In genomic region chr4:147732516-147733193, GRCh38 we compare ENCODE assay signal across 8 cellular contexts. TPM values are rescaled to one million over a fixed set of nuclear protein-coding genes. Genes with fewer than 3 reads are reported as not detected.
A peak's percentile ranks its signal among the peaks of the same experiment; 100 is the strongest.
DNase-seq lines count a peak whose midpoint lies in the region; ATAC-seq and TF ChIP-seq lines count a peak whose summit lies in the region.

No MANE protein-coding gene starts in this region.

- CTCF ChIA-PET in CD8-positive, alpha-beta memory T cell (lab: Charles Lee): interaction anchor here (0.9 to 3.4 kb wide), 12 partner anchors 8 to 133 kb away, joined by 3 to 34 read pairs (median 4); partner anchors contain the start of gene PRMT9
- CTCF ChIA-PET in activated CD4-positive, alpha-beta memory T cell treated with anti-CD3 and anti-CD28 coated beads for 36 hours (lab: Charles Lee): interaction anchor here (0.6 to 3.9 kb wide), 9 partner anchors 11 to 133 kb away, joined by 3 to 70 read pairs (median 4); partner anchors contain the start of gene TMEM184C

- ATAC-seq in GM19452 (IDR thresholded peaks at IDR 0.05; ENCODE audit: unreplicated experiment) (peak; percentile 21), HG03521 (IDR thresholded peaks at IDR 0.05; ENCODE audit: unreplicated experiment) (peak; percentile 28)

- H3K27me3 ChIP-seq in CD8-positive, alpha-beta memory T cell (ENCODE audit: insufficient read depth, low read length, poor library complexity, severe bottlenecking): no peaks in the 10 kb centered on the region
- H3K27me3 ChIP-seq in neutrophil: peaks cover 42% of the 10 kb centered on the region

- H3K9me3 ChIP-seq in CD8-positive, alpha-beta memory T cell (ENCODE audit: low read length): no peaks in the 10 kb centered on the region
- H3K9me3 ChIP-seq in neutrophil: no peaks in the 10 kb centered on the region

- peaks cover 40 to 50% (median 48%) of the 10 kb centered on the region in 3 donors for H3K4me1 Mint-ChIP-seq in CD8-positive, alpha-beta memory T cell
- peaks cover 42% of the 10 kb centered on the region for H3K4me1 Mint-ChIP-seq in activated CD4-positive, alpha-beta memory T cell treated with anti-CD3 and anti-CD28 coated beads for 36 hours (ENCODE audit: low read depth)

- H3K27me3 Mint-ChIP-seq in CD8-positive, alpha-beta memory T cell: no peaks in the 10 kb centered on the region
- no peaks in the 10 kb centered on the region for H3K27me3 Mint-ChIP-seq in activated CD4-positive, alpha-beta memory T cell treated with anti-CD3 and anti-CD28 coated beads for 36 hours

- POLR2A ChIA-PET in CD8-positive, alpha-beta memory T cell (lab: Charles Lee): interaction anchor here (0.6 to 2.0 kb wide), 7 partner anchors 9 to 711 kb away, joined by 3 to 16 read pairs (median 6); partner anchors contain the start of genes PRMT9 and TMEM184C
- POLR2A ChIA-PET in activated CD4-positive, alpha-beta memory T cell treated with anti-CD3 and anti-CD28 coated beads for 36 hours (lab: Charles Lee): interaction anchor here (1.0 to 2.4 kb wide), 5 partner anchors 11 to 115 kb away, joined by 4 to 10 read pairs (median 7); partner anchors contain the start of genes PRMT9 and TMEM184C

- no peaks in the 10 kb centered on the region for H3K36me3 ChIP-seq in CD8-positive, alpha-beta memory T cell (ENCODE audit: insufficient read depth, low read length)
- H3K36me3 ChIP-seq in neutrophil: no peaks in the 10 kb centered on the region

- H3K4me3 Mint-ChIP-seq in CD8-positive, alpha-beta memory T cell: peak overlapping the region; percentile 84 to 98 (median 93)
- H3K4me3 Mint-ChIP-seq in activated CD4-positive, alpha-beta memory T cell treated with anti-CD3 and anti-CD28 coated beads for 36 hours: peak overlapping the region; percentile 81

- peak overlapping the region; percentile 47 for H3K27ac ChIP-seq in CD8-positive, alpha-beta memory T cell (ENCODE audit: low read depth, low read length)
- no peak overlapping the region for H3K27ac ChIP-seq in neutrophil

- H3K27ac Mint-ChIP-seq in CD8-positive, alpha-beta memory T cell: peak overlapping the region; percentile 47 to 96 (median 92)
- H3K27ac Mint-ChIP-seq in activated CD4-positive, alpha-beta memory T cell treated with anti-CD3 and anti-CD28 coated beads for 36 hours: peak overlapping the region; percentile 63

- no peaks in the 10 kb centered on the region for H3K9me3 Mint-ChIP-seq in CD8-positive, alpha-beta memory T cell
- no peaks in the 10 kb centered on the region for H3K9me3 Mint-ChIP-seq in activated CD4-positive, alpha-beta memory T cell treated with anti-CD3 and anti-CD28 coated beads for 36 hours

- H3K4me3 ChIP-seq in CD8-positive, alpha-beta memory T cell (ENCODE audit: low read length): peak overlapping the region; percentile 70
- H3K4me3 ChIP-seq in foreskin fibroblast (ENCODE audit: low read depth in 1 of 2, low read length in 2 of 2): peak overlapping the region; percentile 68 to 94
- H3K4me3 ChIP-seq in neutrophil (ENCODE audit: low read depth in 1 of 2, low read length in 1 of 2): peak overlapping the region; percentile 49 to 64

- peaks cover 23% of the 10 kb centered on the region for H3K4me1 ChIP-seq in CD8-positive, alpha-beta memory T cell (ENCODE audit: insufficient read depth, low read length)
- peaks cover 16 to 21% of the 10 kb centered on the region in 2 experiments for H3K4me1 ChIP-seq in neutrophil (ENCODE audit: control insufficient read depth in 1 of 2, insufficient read depth in 1 of 2, low read depth in 1 of 2, low read length in 1 of 2)

- peaks cover 0 to 7% (median 0%) of the 10 kb centered on the region in 3 donors for H3K36me3 Mint-ChIP-seq in CD8-positive, alpha-beta memory T cell
- no peaks in the 10 kb centered on the region for H3K36me3 Mint-ChIP-seq in activated CD4-positive, alpha-beta memory T cell treated with anti-CD3 and anti-CD28 coated beads for 36 hours

- TF ChIP-seq CTCF in foreskin fibroblast (IDR thresholded peaks at IDR 0.05; ENCODE audit: low read depth, low read length): no peak
- no peak for TF ChIP-seq CTCF in neutrophil (IDR thresholded peaks at IDR 0.05)

- DNase-seq in CD8-positive, alpha-beta memory T cell: peak in 1 of 5 donors; percentile 7
- DNase-seq in activated CD4-positive, alpha-beta memory T cell treated with anti-CD3 and anti-CD28 coated beads for 36 hours: peak; percentile 25
- DNase-seq in foreskin fibroblast: peak in 1 of 2 donors; percentile 69
- DNase-seq in NCI-H226: no peak
- no peak for DNase-seq in HuH-7 (ENCODE audit: low spot score)

- intact Hi-C loops in activated CD4-positive, alpha-beta memory T cell treated with anti-CD3 and anti-CD28 coated beads for 36 hours (cut with micrococcal nuclease): loop anchor here (1.0 to 5.0 kb wide), 2 partner anchors 115 to 710 kb away; partner anchors contain the start of genes NR3C2 and TMEM184C

RNA-seq across cellular contexts. Expression of gene ARHGAP10, which starts 0.8 kb away (rescaled TPM):
- total RNA-seq in CD8-positive, alpha-beta memory T cell: 1 to 10 TPM; 8.6 to 9.7 TPM
- 14.0 TPM for polyA plus RNA-seq in CD8-positive, alpha-beta memory T cell
- 1 to 10 TPM; 7.1 to 8.0 TPM for total RNA-seq in activated CD4-positive, alpha-beta memory T cell treated with anti-CD3 and anti-CD28 coated beads for 36 hours

RNA-seq across cellular contexts. Expression of gene PRMT9, which starts 48.7 kb away (rescaled TPM):
- 1 to 10 TPM; 5.5 to 6.9 TPM for total RNA-seq in CD8-positive, alpha-beta memory T cell
- 5.9 TPM for polyA plus RNA-seq in CD8-positive, alpha-beta memory T cell
- total RNA-seq in activated CD4-positive, alpha-beta memory T cell treated with anti-CD3 and anti-CD28 coated beads for 36 hours: 1 to 10 TPM; 7.9 to 8.3 TPM
